Comparison of ENCODE assay signal across 2 cellular contexts in the genomic region with DNA sequence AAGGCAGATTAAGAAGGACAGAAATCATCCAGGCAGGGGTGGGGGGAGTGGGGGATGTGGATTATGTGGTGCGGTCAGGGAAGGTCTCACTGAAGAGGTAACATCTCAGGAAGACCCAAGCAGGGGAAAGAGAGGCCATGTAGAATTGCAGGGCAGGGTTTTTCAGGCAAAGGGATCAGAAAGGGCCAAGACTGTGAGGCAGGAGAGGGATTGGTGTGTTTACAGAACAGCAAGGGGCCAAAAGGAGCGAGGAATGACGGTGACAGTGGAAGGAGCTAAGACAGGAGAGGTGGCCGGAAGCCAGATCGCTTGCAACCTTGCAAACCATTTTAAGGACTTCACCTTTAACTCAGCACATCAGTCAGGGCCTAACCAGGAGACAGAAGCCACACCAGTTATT.
A peak's percentile ranks its signal among the peaks of the same experiment; 100 is the strongest.
TF ChIP-seq lines count a peak whose summit lies in the region.

No MANE protein-coding gene starts in this region.

TF ChIP-seq in IMR-90, 13 proteins besides CTCF, POLR2A, EP300 and RAD21:
- TF ChIP-seq FOS (IDR thresholded peaks at IDR 0.05; ENCODE audit: low read depth, low read length) (no peak), MAFK (IDR thresholded peaks at IDR 0.05; ENCODE audit: low read depth, low read length) (no peak), NFE2L2 (IDR thresholded peaks at IDR 0.05; ENCODE audit: low read depth, low read length) (no peak), CHD1 (IDR thresholded peaks at IDR 0.05; ENCODE audit: low read depth, low read length) (no peak), BHLHE40 (IDR thresholded peaks at IDR 0.05; ENCODE audit: low read depth, low read length) (no peak), CEBPB (IDR thresholded peaks at IDR 0.05; ENCODE audit: low read depth, low read length) (no peak), SMC3 (IDR thresholded peaks at IDR 0.05; ENCODE audit: low read depth, low read length) (no peak), MXI1 (IDR thresholded peaks at IDR 0.05; ENCODE audit: borderline replicate concordance, low read depth, low read length) (no peak), MAZ (IDR thresholded peaks at IDR 0.05; ENCODE audit: borderline replicate concordance, low read depth, low read length) (no peak), RFX5 (IDR thresholded peaks at IDR 0.05; ENCODE audit: low read depth, low read length) (no peak)
- TF ChIP-seq, protein P1, sequence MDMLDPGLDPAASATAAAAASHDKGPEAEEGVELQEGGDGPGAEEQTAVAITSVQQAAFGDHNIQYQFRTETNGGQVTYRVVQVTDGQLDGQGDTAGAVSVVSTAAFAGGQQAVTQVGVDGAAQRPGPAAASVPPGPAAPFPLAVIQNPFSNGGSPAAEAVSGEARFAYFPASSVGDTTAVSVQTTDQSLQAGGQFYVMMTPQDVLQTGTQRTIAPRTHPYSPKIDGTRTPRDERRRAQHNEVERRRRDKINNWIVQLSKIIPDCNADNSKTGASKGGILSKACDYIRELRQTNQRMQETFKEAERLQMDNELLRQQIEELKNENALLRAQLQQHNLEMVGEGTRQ (IDR thresholded peaks at IDR 0.05; ENCODE audit: low read depth, low read length), result no peak
TF ChIP-seq in IMR-90: peak in this region for 0.

TF ChIP-seq in K562, 482 proteins besides CTCF, POLR2A, EP300 and RAD21:
- TF ChIP-seq ZNF184 (CRISPR knock-in tag; IDR thresholded peaks at IDR 0.05) (no peak), GTF2E2 (tag; IDR thresholded peaks at IDR 0.05) (peak; percentile 10; the same call in 1 of the 2 replicates), POU5F1 (IDR thresholded peaks at IDR 0.05; ENCODE audit: borderline replicate concordance, low read depth, low read length, partially characterized antibody) (no peak), WHSC1 (IDR thresholded peaks at IDR 0.05; ENCODE audit: low read length) (peak; percentile 68), TAL1 (IDR thresholded peaks at IDR 0.05) (no peak), RCOR1 (IDR thresholded peaks at IDR 0.05; ENCODE audit: borderline replicate concordance in 1 of 2, low read depth in 2 of 2, low read length in 2 of 2) (no peak), SMARCA5 (IDR thresholded peaks at IDR 0.05) (peak; percentile 28; the same call in 1 of the 2 replicates), RHOXF2B (CRISPR knock-in tag; conservative IDR thresholded peaks at IDR 0.05) (0 out of 2 replicates have a peak, but pooled peaks have one; percentile 11), THRAP3 (IDR thresholded peaks at IDR 0.05; ENCODE audit: borderline replicate concordance) (0 out of 2 replicates have a peak, but pooled peaks have one; percentile 30), LARP7 (IDR thresholded peaks at IDR 0.05) (0 out of 2 replicates have a peak, but pooled peaks have one; percentile 36), GTF2A2 (tag; IDR thresholded peaks at IDR 0.05) (0 out of 2 replicates have a peak, but pooled peaks have one; percentile 44), TEAD4 (IDR thresholded peaks at IDR 0.05; ENCODE audit: low read length) (0 out of 2 replicates have a peak, but pooled peaks have one; percentile 1), TEAD4 (CRISPR knock-in tag; IDR thresholded peaks at IDR 0.05; ENCODE audit: borderline replicate concordance) (no peak), NFRKB (IDR thresholded peaks at IDR 0.05; ENCODE audit: low read depth) (peak; percentile 86)
- TF ChIP-seq, protein P2, sequence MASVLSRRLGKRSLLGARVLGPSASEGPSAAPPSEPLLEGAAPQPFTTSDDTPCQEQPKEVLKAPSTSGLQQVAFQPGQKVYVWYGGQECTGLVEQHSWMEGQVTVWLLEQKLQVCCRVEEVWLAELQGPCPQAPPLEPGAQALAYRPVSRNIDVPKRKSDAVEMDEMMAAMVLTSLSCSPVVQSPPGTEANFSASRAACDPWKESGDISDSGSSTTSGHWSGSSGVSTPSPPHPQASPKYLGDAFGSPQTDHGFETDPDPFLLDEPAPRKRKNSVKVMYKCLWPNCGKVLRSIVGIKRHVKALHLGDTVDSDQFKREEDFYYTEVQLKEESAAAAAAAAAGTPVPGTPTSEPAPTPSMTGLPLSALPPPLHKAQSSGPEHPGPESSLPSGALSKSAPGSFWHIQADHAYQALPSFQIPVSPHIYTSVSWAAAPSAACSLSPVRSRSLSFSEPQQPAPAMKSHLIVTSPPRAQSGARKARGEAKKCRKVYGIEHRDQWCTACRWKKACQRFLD (CRISPR knock-in tag; IDR thresholded peaks at IDR 0.05), result 0 out of 2 replicates have a peak, but pooled peaks have one; percentile 2
- TF ChIP-seq, protein P3, sequence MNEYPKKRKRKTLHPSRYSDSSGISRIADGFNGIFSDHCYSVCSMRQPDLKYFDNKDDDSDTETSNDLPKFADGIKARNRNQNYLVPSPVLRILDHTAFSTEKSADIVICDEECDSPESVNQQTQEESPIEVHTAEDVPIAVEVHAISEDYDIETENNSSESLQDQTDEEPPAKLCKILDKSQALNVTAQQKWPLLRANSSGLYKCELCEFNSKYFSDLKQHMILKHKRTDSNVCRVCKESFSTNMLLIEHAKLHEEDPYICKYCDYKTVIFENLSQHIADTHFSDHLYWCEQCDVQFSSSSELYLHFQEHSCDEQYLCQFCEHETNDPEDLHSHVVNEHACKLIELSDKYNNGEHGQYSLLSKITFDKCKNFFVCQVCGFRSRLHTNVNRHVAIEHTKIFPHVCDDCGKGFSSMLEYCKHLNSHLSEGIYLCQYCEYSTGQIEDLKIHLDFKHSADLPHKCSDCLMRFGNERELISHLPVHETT (CRISPR knock-in tag; conservative IDR thresholded peaks at IDR 0.05 in 1 of 2, IDR thresholded peaks at IDR 0.05 in 1 of 2), result 0 out of 4 replicates have a peak, but pooled peaks of 1 of the 2 experiments have one; percentile 0
- TF ChIP-seq, protein P4, sequence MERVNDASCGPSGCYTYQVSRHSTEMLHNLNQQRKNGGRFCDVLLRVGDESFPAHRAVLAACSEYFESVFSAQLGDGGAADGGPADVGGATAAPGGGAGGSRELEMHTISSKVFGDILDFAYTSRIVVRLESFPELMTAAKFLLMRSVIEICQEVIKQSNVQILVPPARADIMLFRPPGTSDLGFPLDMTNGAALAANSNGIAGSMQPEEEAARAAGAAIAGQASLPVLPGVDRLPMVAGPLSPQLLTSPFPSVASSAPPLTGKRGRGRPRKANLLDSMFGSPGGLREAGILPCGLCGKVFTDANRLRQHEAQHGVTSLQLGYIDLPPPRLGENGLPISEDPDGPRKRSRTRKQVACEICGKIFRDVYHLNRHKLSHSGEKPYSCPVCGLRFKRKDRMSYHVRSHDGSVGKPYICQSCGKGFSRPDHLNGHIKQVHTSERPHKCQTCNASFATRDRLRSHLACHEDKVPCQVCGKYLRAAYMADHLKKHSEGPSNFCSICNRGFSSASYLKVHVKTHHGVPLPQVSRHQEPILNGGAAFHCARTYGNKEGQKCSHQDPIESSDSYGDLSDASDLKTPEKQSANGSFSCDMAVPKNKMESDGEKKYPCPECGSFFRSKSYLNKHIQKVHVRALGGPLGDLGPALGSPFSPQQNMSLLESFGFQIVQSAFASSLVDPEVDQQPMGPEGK (CRISPR knock-in tag; IDR thresholded peaks at IDR 0.05; ENCODE audit: borderline replicate concordance), result no peak
- TF ChIP-seq, protein P5, sequence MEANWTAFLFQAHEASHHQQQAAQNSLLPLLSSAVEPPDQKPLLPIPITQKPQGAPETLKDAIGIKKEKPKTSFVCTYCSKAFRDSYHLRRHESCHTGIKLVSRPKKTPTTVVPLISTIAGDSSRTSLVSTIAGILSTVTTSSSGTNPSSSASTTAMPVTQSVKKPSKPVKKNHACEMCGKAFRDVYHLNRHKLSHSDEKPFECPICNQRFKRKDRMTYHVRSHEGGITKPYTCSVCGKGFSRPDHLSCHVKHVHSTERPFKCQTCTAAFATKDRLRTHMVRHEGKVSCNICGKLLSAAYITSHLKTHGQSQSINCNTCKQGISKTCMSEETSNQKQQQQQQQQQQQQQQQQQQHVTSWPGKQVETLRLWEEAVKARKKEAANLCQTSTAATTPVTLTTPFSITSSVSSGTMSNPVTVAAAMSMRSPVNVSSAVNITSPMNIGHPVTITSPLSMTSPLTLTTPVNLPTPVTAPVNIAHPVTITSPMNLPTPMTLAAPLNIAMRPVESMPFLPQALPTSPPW (CRISPR knock-in tag; IDR thresholded peaks at IDR 0.05), result peak; percentile 2; the same call in 1 of the 2 replicates
- TF ChIP-seq, protein P6, sequence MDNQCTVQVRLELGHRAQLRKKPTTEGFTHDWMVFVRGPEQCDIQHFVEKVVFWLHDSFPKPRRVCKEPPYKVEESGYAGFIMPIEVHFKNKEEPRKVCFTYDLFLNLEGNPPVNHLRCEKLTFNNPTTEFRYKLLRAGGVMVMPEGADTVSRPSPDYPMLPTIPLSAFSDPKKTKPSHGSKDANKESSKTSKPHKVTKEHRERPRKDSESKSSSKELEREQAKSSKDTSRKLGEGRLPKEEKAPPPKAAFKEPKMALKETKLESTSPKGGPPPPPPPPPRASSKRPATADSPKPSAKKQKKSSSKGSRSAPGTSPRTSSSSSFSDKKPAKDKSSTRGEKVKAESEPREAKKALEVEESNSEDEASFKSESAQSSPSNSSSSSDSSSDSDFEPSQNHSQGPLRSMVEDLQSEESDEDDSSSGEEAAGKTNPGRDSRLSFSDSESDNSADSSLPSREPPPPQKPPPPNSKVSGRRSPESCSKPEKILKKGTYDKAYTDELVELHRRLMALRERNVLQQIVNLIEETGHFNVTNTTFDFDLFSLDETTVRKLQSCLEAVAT (IDR thresholded peaks at IDR 0.05), result peak in 1 of 2 experiments; percentile 23; a peak in 1 of 4 replicates
- TF ChIP-seq, protein P7, sequence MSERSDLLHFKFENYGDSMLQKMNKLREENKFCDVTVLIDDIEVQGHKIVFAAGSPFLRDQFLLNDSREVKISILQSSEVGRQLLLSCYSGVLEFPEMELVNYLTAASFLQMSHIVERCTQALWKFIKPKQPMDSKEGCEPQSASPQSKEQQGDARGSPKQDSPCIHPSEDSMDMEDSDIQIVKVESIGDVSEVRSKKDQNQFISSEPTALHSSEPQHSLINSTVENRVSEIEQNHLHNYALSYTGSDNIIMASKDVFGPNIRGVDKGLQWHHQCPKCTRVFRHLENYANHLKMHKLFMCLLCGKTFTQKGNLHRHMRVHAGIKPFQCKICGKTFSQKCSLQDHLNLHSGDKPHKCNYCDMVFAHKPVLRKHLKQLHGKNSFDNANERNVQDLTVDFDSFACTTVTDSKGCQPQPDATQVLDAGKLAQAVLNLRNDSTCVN (CRISPR knock-in tag; IDR thresholded peaks at IDR 0.05), result no peak
- TF ChIP-seq, protein P8, sequence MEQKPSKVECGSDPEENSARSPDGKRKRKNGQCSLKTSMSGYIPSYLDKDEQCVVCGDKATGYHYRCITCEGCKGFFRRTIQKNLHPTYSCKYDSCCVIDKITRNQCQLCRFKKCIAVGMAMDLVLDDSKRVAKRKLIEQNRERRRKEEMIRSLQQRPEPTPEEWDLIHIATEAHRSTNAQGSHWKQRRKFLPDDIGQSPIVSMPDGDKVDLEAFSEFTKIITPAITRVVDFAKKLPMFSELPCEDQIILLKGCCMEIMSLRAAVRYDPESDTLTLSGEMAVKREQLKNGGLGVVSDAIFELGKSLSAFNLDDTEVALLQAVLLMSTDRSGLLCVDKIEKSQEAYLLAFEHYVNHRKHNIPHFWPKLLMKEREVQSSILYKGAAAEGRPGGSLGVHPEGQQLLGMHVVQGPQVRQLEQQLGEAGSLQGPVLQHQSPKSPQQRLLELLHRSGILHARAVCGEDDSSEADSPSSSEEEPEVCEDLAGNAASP (IDR thresholded peaks at IDR 0.05), result no peak
